ENCODE assay signal across 21 cellular contexts in the genomic region with DNA sequence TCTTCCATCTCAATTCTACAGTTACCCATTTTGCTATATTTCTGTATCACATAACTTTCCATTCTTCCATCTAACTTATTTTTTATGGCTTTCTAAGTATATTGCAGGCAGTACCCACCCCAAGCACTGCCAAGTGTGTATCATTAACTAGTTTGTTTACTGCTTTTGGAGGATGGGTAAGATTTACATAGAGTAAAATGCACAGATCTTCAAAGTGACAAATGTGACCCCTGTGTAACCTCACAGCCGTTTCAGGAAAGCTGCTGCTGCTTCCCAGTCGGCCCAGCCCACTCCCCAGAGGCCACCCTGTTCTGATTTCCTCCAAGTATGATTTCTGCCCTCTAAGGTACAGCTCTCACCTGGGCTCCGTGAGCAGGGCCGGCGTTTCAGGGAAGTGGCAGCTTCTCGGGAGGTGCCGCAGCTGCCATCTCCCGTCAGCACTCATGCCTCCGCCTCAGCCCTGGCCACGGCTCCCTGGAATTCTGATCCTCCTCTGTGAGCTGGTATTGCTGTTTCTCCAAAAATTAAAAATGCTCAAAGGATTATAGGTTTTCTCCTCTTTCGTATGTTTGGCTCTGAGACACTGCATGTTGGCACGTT. TPM values are rescaled to one million over a fixed set of nuclear protein-coding genes. Genes with fewer than 3 reads are reported as not detected.
A peak's percentile ranks its signal among the peaks of the same experiment; 100 is the strongest.
DNase-seq lines count a peak whose midpoint lies in the region; ATAC-seq, FAIRE-seq and TF ChIP-seq lines count a peak whose summit lies in the region.
"Had no signal": no experiment of that assay in that cellular context is flagged by ENCODE, and none has a peak within 500 bp of the region (broad histone marks: within the 10 kb centered on the region; RNA-seq: fewer than 3 reads in every experiment).

No MANE protein-coding gene starts in this region.

- CTCF ChIA-PET in HepG2 (lab: Yijun Ruan, JAX; ENCODE audit: low intra/inter-chr PET ratio, low total read pairs), result no interaction called here

- WGBS in HepG2 (ENCODE audit: low lambda C conversion rate), result 74% methylated on average over 12 of the region's 12 CpGs
- WGBS in right lobe of liver (ENCODE audit: insufficient coverage, low coverage, low lambda C conversion rate, missing lambda C conversion rate), result 59% methylated on average over 5 of the region's 12 CpGs

- peaks cover 19% of the 10 kb centered on the region for H3K4me1 ChIP-seq in HepG2 (ENCODE audit: insufficient read depth, low read length)
- H3K4me1 ChIP-seq in right lobe of liver, result peaks cover 0 to 6% (median 2%) of the 10 kb centered on the region in 4 donors

- TF ChIP-seq POLR2A in HepG2 (IDR thresholded peaks at IDR 0.05; ENCODE audit: insufficient read depth in 1 of 2, low read depth in 2 of 2, low read length in 2 of 2) (no peak), right lobe of liver (IDR thresholded peaks at IDR 0.05) (no peak)

- intact Hi-C loops in HepG2 (cut with micrococcal nuclease; ENCODE audit: unreplicated experiment), result no loop called here
- intact Hi-C loops in right lobe of liver (cut with DNase I), result loop anchor here in 1 of 2 donors (10.0 kb wide), 1 partner anchor 161 kb away; a partner anchor contains a TSS
- intact Hi-C loops in left colon (cut with DNase I, micrococcal nuclease), result no loop called here

- no peaks in the 10 kb centered on the region for H4K20me1 ChIP-seq in HepG2 (ENCODE audit: insufficient read depth, low read length)

- TF ChIP-seq CTCF in HepG2 (CRISPR knock-in tag; IDR thresholded peaks at IDR 0.05), result no peak
- no peak for TF ChIP-seq CTCF in right lobe of liver (IDR thresholded peaks at IDR 0.05)

- H2AFZ ChIP-seq in HepG2 (ENCODE audit: low read length), result no peak overlapping the region

- ATAC-seq in HepG2, result no peak; the same call in 2 of the 3 replicates
- no peak for ATAC-seq in right lobe of liver
- ATAC-seq in left colon, result peak; percentile 55
- ATAC-seq in GM19467 (IDR thresholded peaks at IDR 0.05; ENCODE audit: unreplicated experiment), result no peak
- ATAC-seq in left lobe of liver, result no peak

- FAIRE-seq in HepG2 (lab: Jason Lieb, UNC), result no peak
- FAIRE-seq: bronchial epithelial cell had no signal

- POLR2A ChIA-PET in HepG2 (lab: Yijun Ruan, JAX), result interaction anchor here (1.0 kb wide), 1 partner anchor 160 kb away, joined by 3 read pairs; no protein-coding TSS in a partner anchor

- H3K27me3 ChIP-seq in HepG2 (ENCODE audit: control insufficient read depth in 1 of 2, insufficient read depth in 2 of 2, low read length in 2 of 2) (no peaks in the 10 kb centered on the region), right lobe of liver (no peaks in the 10 kb centered on the region)
- H3K27me3 ChIP-seq: BLaER1 treated with 17β-estradiol and CSF1 and Interleukin-3, amounts not matched to agents 10 nM and 100 nM; spleen; vagina had no signal

- no peaks in the 10 kb centered on the region for H3K9me3 ChIP-seq in HepG2 (ENCODE audit: low read length)
- H3K9me3 ChIP-seq in right lobe of liver, result no peaks in the 10 kb centered on the region
- H3K9me3 ChIP-seq: BLaER1 treated with 17β-estradiol and CSF1 and Interleukin-3, amounts not matched to agents 10 nM and 100 nM; left ventricle myocardium inferior; spleen; vagina had no signal

- in situ Hi-C loops in HepG2 (cut with HindIII; ENCODE audit: extremely low pct_ligation_motif_present, low pct_unique_long_range_greater_than_20kb), result no loop called here

- H3K4me3 ChIP-seq in HepG2 (replicated peaks in 1 of 3; ENCODE audit: insufficient read depth in 1 of 3, low read depth in 2 of 3, low read length in 3 of 3) (no peak overlapping the region), right lobe of liver (no peak overlapping the region)
- H3K4me3 ChIP-seq: BLaER1 treated with 17β-estradiol and CSF1 and Interleukin-3, amounts not matched to agents 10 nM and 100 nM had no signal

- H3K36me3 ChIP-seq in HepG2 (replicated peaks in 1 of 2; ENCODE audit: control insufficient read depth in 1 of 2, insufficient read depth in 2 of 2, low read length in 2 of 2), result peaks cover 18 to 38% of the 10 kb centered on the region in 2 experiments
- H3K36me3 ChIP-seq in right lobe of liver, result peaks cover 0 to 22% (median 11%) of the 10 kb centered on the region in 4 donors

- no peak for DNase-seq in HepG2 (ENCODE audit: low spot score)
- DNase-seq in right lobe of liver, result no peak
- DNase-seq in NCI-H69 (lab: John Stamatoyannopoulos, UW), result peak; percentile 20
- peak in 1 of 2 donors; percentile 51 for DNase-seq in left colon
- no peak for DNase-seq in left lobe of liver (ENCODE audit: low spot score)
- no peak for DNase-seq in AG08395 (ENCODE audit: low spot score)
- DNase-seq: activated CD8-positive, alpha-beta memory T cell treated with anti-CD3 and anti-CD28 coated beads for 24 hours; activated T-cell treated with anti-CD3 and anti-CD28 coated beads for 4 hours; anterior cingulate cortex; DND-41; Kasumi-1; left ventricle myocardium inferior; NCI-H1694 treated with DMSO at 0.1 percent for 48 hours; NCI-H345; NCI-H82; RPMI8226; spleen had no signal

- TF ChIP-seq RAD21 in HepG2 (CRISPR knock-in tag; IDR thresholded peaks at IDR 0.05), result no peak

- H3K79me2 ChIP-seq in HepG2 (ENCODE audit: insufficient read depth, low read length), result no peaks in the 10 kb centered on the region

- no peak overlapping the region for H3K27ac ChIP-seq in HepG2 (ENCODE audit: extremely low read length, insufficient read depth, low read length)
- no peak overlapping the region for H3K27ac ChIP-seq in right lobe of liver
- H3K27ac ChIP-seq: BLaER1 treated with 17β-estradiol and CSF1 and Interleukin-3, amounts not matched to agents 10 nM and 100 nM; left ventricle myocardium inferior; spleen; vagina had no signal

- no peak overlapping the region for H3K9ac ChIP-seq in HepG2 (ENCODE audit: insufficient read depth, low read depth, low read length)
- H3K9ac ChIP-seq: BLaER1 treated with 17β-estradiol and CSF1 and Interleukin-3, amounts not matched to agents 10 nM and 100 nM had no signal

- TF ChIP-seq EP300 in HepG2 (IDR thresholded peaks at IDR 0.05; ENCODE audit: low read depth in 2 of 2, low read length in 2 of 2) (no peak), HepG2 (CRISPR knock-in tag; IDR thresholded peaks at IDR 0.05; ENCODE audit: borderline replicate concordance) (no peak)

- BruUV-seq in HepG2 (replicated peaks; lab: Mats Ljungman, UMichigan), result no TSS peak

- no peak overlapping the region for H3K4me2 ChIP-seq in HepG2 (ENCODE audit: low read depth, low read length)
- H3K4me2 ChIP-seq: BLaER1 treated with 17β-estradiol and CSF1 and Interleukin-3, amounts not matched to agents 10 nM and 100 nM had no signal

RNA-seq across cellular contexts. Expression of a gene that starts 15.0 kb away (rescaled TPM):
- not detected in 2 replicates for total RNA-seq in HepG2 (2016; rRNA removed; fragmentation: Illumina TruSeq; extraction: Trizol)
- not detected in 2 replicates for total RNA-seq in HepG2 (2016; cell fraction: cytosol; rRNA removed; fragmentation: Illumina TruSeq; extraction: Trizol; ENCODE audit: low read depth)
- not detected in 2 replicates for total RNA-seq in HepG2 (2016; cell fraction: insoluble cytoplasmic fraction; rRNA removed; fragmentation: Illumina TruSeq; extraction: Trizol)
- not detected in 2 replicates for total RNA-seq in HepG2 (2016; cell fraction: membrane; rRNA removed; fragmentation: Illumina TruSeq; extraction: Trizol)
- total RNA-seq in HepG2 (2016; cell fraction: nucleus; rRNA removed; fragmentation: Illumina TruSeq; extraction: Trizol), result not detected in 2 replicates
- not detected in 2 replicates for polyA plus RNA-seq in HepG2 (2011; rRNA removed)
- polyA plus RNA-seq in HepG2 (2011; cell fraction: cytosol; rRNA removed), result not detected in 2 replicates
- 0.17 TPM in 1 of 2 replicates, not detected in the other for polyA plus RNA-seq in HepG2 (2011; cell fraction: nucleus; rRNA removed)
- polyA plus RNA-seq in HepG2 (2012), result not detected in 2 replicates
- polyA plus RNA-seq in HepG2 (2016; cell fraction: cytosol; fragmentation: Illumina TruSeq; extraction: Trizol; ENCODE audit: low read depth), result not detected in 2 replicates
- not detected in 2 replicates for polyA plus RNA-seq in HepG2 (2016; cell fraction: insoluble cytoplasmic fraction; fragmentation: Illumina TruSeq; extraction: Trizol; ENCODE audit: low read depth)
- polyA plus RNA-seq in HepG2 (2016; cell fraction: membrane; fragmentation: Illumina TruSeq; extraction: Trizol; ENCODE audit: low read depth), result not detected in 2 replicates
- polyA plus RNA-seq in HepG2 (2016; cell fraction: nucleus; fragmentation: Illumina TruSeq; extraction: Trizol; ENCODE audit: insufficient read depth, low read depth), result not detected in 2 replicates
- not detected in 2 replicates for polyA minus RNA-seq in HepG2 (2011; rRNA and poly(A)+ RNA removed; ENCODE audit: low replicate concordance)
- polyA minus RNA-seq in HepG2 (2011; cell fraction: cytosol; rRNA and poly(A)+ RNA removed), result not detected in 2 replicates
- polyA minus RNA-seq in HepG2 (2011; cell fraction: nucleus; rRNA and poly(A)+ RNA removed), result not detected in 2 replicates
- total RNA-seq in right lobe of liver, result 10 to 100 TPM; 14.4 to 39.6 (median 26.3) TPM
- 10 to 100 TPM; 42.8 to 47.7 TPM for total RNA-seq in left colon
- 24.2 TPM for total RNA-seq in left lobe of liver

RNA-seq across cellular contexts. Expression of a gene that starts 27.3 kb away (rescaled TPM):
- total RNA-seq in HepG2 (2016; rRNA removed; fragmentation: Illumina TruSeq; extraction: Trizol), result 140 and 151 TPM in 2 replicates
- 70.8 and 95.6 TPM in 2 replicates for total RNA-seq in HepG2 (2016; cell fraction: cytosol; rRNA removed; fragmentation: Illumina TruSeq; extraction: Trizol; ENCODE audit: low read depth)
- 132 and 137 TPM in 2 replicates for total RNA-seq in HepG2 (2016; cell fraction: insoluble cytoplasmic fraction; rRNA removed; fragmentation: Illumina TruSeq; extraction: Trizol)
- 86.4 and 104 TPM in 2 replicates for total RNA-seq in HepG2 (2016; cell fraction: membrane; rRNA removed; fragmentation: Illumina TruSeq; extraction: Trizol)
- 52.8 and 64.0 TPM in 2 replicates for total RNA-seq in HepG2 (2016; cell fraction: nucleus; rRNA removed; fragmentation: Illumina TruSeq; extraction: Trizol)
- polyA plus RNA-seq in HepG2 (2011; rRNA removed), result 244 and 285 TPM in 2 replicates
- polyA plus RNA-seq in HepG2 (2011; cell fraction: cytosol; rRNA removed), result 208 and 234 TPM in 2 replicates
- polyA plus RNA-seq in HepG2 (2011; cell fraction: nucleus; rRNA removed), result 71.4 and 86.5 TPM in 2 replicates
- polyA plus RNA-seq in HepG2 (2012), result 331 and 366 TPM in 2 replicates
- 170 and 195 TPM in 2 replicates for polyA plus RNA-seq in HepG2 (2016; cell fraction: cytosol; fragmentation: Illumina TruSeq; extraction: Trizol; ENCODE audit: low read depth)
- 370 and 446 TPM in 2 replicates for polyA plus RNA-seq in HepG2 (2016; cell fraction: insoluble cytoplasmic fraction; fragmentation: Illumina TruSeq; extraction: Trizol; ENCODE audit: low read depth)
- 217 and 229 TPM in 2 replicates for polyA plus RNA-seq in HepG2 (2016; cell fraction: membrane; fragmentation: Illumina TruSeq; extraction: Trizol; ENCODE audit: low read depth)
- 196 and 204 TPM in 2 replicates for polyA plus RNA-seq in HepG2 (2016; cell fraction: nucleus; fragmentation: Illumina TruSeq; extraction: Trizol; ENCODE audit: insufficient read depth, low read depth)
- 201 and 224 TPM in 2 replicates for polyA minus RNA-seq in HepG2 (2011; rRNA and poly(A)+ RNA removed; ENCODE audit: low replicate concordance)
- 65.3 and 87.8 TPM in 2 replicates for polyA minus RNA-seq in HepG2 (2011; cell fraction: cytosol; rRNA and poly(A)+ RNA removed)
- polyA minus RNA-seq in HepG2 (2011; cell fraction: nucleus; rRNA and poly(A)+ RNA removed), result 48.7 and 54.5 TPM in 2 replicates
- total RNA-seq in right lobe of liver, result 10 to 100 TPM; 34.8 to 84.3 (median 42.7) TPM
- total RNA-seq in left colon, result 100 to 1,000 TPM; 115 TPM
- total RNA-seq in left lobe of liver, result 34.6 TPM

Comparison
In these comparisons a context has a peak if more than half of its experiments do, and no peak if none do; other contexts are left out.
1. RNA of a gene that starts 15.0 kb away (total RNA-seq): 42.8 to 47.7 TPM in left colon, 14.4 to 39.6 TPM in right lobe of liver and 24.2 TPM in left lobe of liver (single experiment); not detected in HepG2; every median in the first group is over 10 times any median in the second.